Comparison of ENCODE assay signal across 16 cellular contexts in genomic region chr14:65838565-65838964, GRCh38.
"Had no signal": no experiment of that assay in that cellular context is flagged by ENCODE, and none has a peak within 500 bp of the region (broad histone marks: within the 10 kb centered on the region; RNA-seq: fewer than 3 reads in every experiment).

No MANE protein-coding gene starts in this region.

- H3K4me3 ChIP-seq: cardiac muscle cell, colonic mucosa, heart left ventricle, left ventricle myocardium inferior, ovary, stomach, thoracic aorta had no signal

- H3K27me3 ChIP-seq: cardiac muscle cell, colonic mucosa, heart left ventricle, ovary, stomach had no signal

- H3K9me3 Mint-ChIP-seq: neural crest cell had no signal

- DNase-seq: activated T-cell treated with anti-CD3 and anti-CD28 coated beads for 4 hours; colonic mucosa; effector CD8-positive, alpha-beta T cell; heart left ventricle; kidney; left ventricle myocardium inferior; mesenchymal stem cell; ovary; stimulated activated CD4-positive, alpha-beta T cell treated with anti-CD3 and anti-CD28 coated beads, Interleukin-15, amount 100 ng/mL, for 24 hours; stimulated activated CD4-positive, alpha-beta T cell treated with anti-CD3 and anti-CD28 coated beads, Interleukin-4, amount 100 ng/mL, for 24 hours; stomach had no signal

- H3K9me3 ChIP-seq: colonic mucosa, heart left ventricle, left ventricle myocardium inferior, stomach, thoracic aorta had no signal

- H3K27ac Mint-ChIP-seq: activated T-helper 2 cell treated with anti-CD3 and anti-CD28 coated beads, Interferon-gamma antibody, Interleukin-2, Interleukin-4, amounts not matched to agents 10 μg/mL and 5 μg/mL and 100 μg/mL, durations not matched to agents 14 hours and 24 hours and 36 hours had no signal

- H3K27ac ChIP-seq: cardiac muscle cell, colonic mucosa, heart left ventricle, left ventricle myocardium inferior, ovary, stomach, thoracic aorta had no signal

- H3K36me3 ChIP-seq: cardiac muscle cell, colonic mucosa, heart left ventricle, left ventricle myocardium inferior, ovary, stomach, thoracic aorta had no signal

- ATAC-seq: heart left ventricle had no signal

- H3K4me3 Mint-ChIP-seq: neural crest cell; T-helper 2 cell treated with Interferon-gamma antibody and Interleukin-4, amounts not matched to agents 5 μg/mL and 100 μg/mL, for 36 hours had no signal

- H3K4me1 ChIP-seq: colonic mucosa had no signal
